17 cellular contexts compared by ENCODE assay signal in genomic region chr14:102126807-102127455, GRCh38. TPM values are rescaled to one million over a fixed set of nuclear protein-coding genes. Genes with fewer than 3 reads are reported as not detected.
DNase-seq lines count a peak whose midpoint lies in the region; ATAC-seq, FAIRE-seq and TF ChIP-seq lines count a peak whose summit lies in the region.
"Had no signal": no experiment of that assay in that cellular context is flagged by ENCODE, and none has a peak within 500 bp of the region (broad histone marks: within the 10 kb centered on the region; RNA-seq: fewer than 3 reads in every experiment).

No MANE protein-coding gene starts in this region.

- TF ChIP-seq POLR2A in A549 (IDR thresholded peaks at IDR 0.05; ENCODE audit: low read length) = no peak
- TF ChIP-seq POLR2A in uterus (IDR thresholded peaks at IDR 0.05) = no peak

- H3K4me3 ChIP-seq in A549 (no peak overlapping the region), HUES64 (ENCODE audit: low read length) (no peak overlapping the region), uterus (no peak overlapping the region), BE2C (ENCODE audit: low read depth, low read length) (no peak overlapping the region)
- H3K4me3 ChIP-seq: HAP-1 had no signal

- H3K9ac ChIP-seq in HUES64 (ENCODE audit: low read depth, low read length) = peak overlapping the region; percentile 52; the same call in 1 of the 2 replicates
- H3K9ac ChIP-seq: SK-N-SH had no signal

- no peak for TF ChIP-seq CTCF in A549 (IDR thresholded peaks at IDR 0.05)
- TF ChIP-seq CTCF in WTC11 (IDR thresholded peaks at IDR 0.05) = no peak
- no peak for TF ChIP-seq CTCF in nephron progenitor cell (IDR thresholded peaks at IDR 0.05)
- no peak for TF ChIP-seq CTCF in uterus (IDR thresholded peaks at IDR 0.05)
- no peak for TF ChIP-seq CTCF in BE2C (IDR thresholded peaks at IDR 0.05; ENCODE audit: low read depth, low read length)

- 90% methylated on average over 5 of the region's 5 CpGs for WGBS in A549 (ENCODE audit: missing lambda C conversion rate)
- WGBS in HUES64 = 89% methylated on average over 5 of the region's 5 CpGs

- H3K27ac Mint-ChIP-seq in WTC11 (peak overlapping the region; percentile 23; the same call in 1 of the 2 replicates), nephron progenitor cell (peak overlapping the region; percentile 58)
- H3K27ac Mint-ChIP-seq: CD14-positive monocyte had no signal

- TF ChIP-seq EP300 in A549 (IDR thresholded peaks at IDR 0.05) = no peak

- intact Hi-C loops in uterus (cut with DNase I; ENCODE audit: low total_unique reads) = no loop called here

- TF ChIP-seq RAD21 in A549 (conservative IDR thresholded peaks at IDR 0.05 in 1 of 2, IDR thresholded peaks at IDR 0.05 in 1 of 2) = no peak

- POLR2A ChIA-PET in A549 (lab: Yijun Ruan, JAX) = no interaction called here
- POLR2A ChIA-PET in WTC11 (lab: Charles Lee) = no interaction called here

- H3K4me1 Mint-ChIP-seq in WTC11 (peaks cover 20% of the 10 kb centered on the region), nephron progenitor cell (peaks cover 5% of the 10 kb centered on the region)
- H3K4me1 Mint-ChIP-seq: CD14-positive monocyte had no signal

- no peak for DNase-seq in A549 (ENCODE audit: low read depth in 1 of 2, low spot score in 1 of 2)
- DNase-seq in WTC11 (ENCODE audit: low spot score) = no peak
- no peak for DNase-seq in nephron progenitor cell
- no peak for DNase-seq in SK-N-DZ (ENCODE audit: low spot score)
- no peak for DNase-seq in uterus
- DNase-seq in BE2C = no peak
- DNase-seq: EL, MV-4-11, NCI-H1417, NCI-H187 treated with DMSO at 0.1 percent for 48 hours, NCI-H446, NCI-H69, SK-N-SH had no signal

- H3K9me3 Mint-ChIP-seq in WTC11 = peaks cover 6% of the 10 kb centered on the region; the same call in 1 of the 2 replicates
- no peaks in the 10 kb centered on the region for H3K9me3 Mint-ChIP-seq in nephron progenitor cell

- H3K4me1 ChIP-seq in A549 = peaks cover 23% of the 10 kb centered on the region
- H3K4me1 ChIP-seq in HUES64 (ENCODE audit: insufficient read depth, low read length) = peaks cover 19% of the 10 kb centered on the region
- H3K4me1 ChIP-seq in uterus = no peaks in the 10 kb centered on the region
- H3K4me1 ChIP-seq in BE2C = no peaks in the 10 kb centered on the region

- no peak for ATAC-seq in A549
- ATAC-seq in WTC11 = no peak
- ATAC-seq in HG03521 (IDR thresholded peaks at IDR 0.05; ENCODE audit: unreplicated experiment) = no peak

- CTCF ChIA-PET in A549 (lab: Yijun Ruan, JAX) = interaction anchor here (0.7 to 1.6 kb wide), 4 partner anchors 10 to 432 kb away, joined by 3 to 4 read pairs (median 4); no protein-coding TSS in a partner anchor
- CTCF ChIA-PET in WTC11 (lab: Charles Lee) = interaction anchor here (0.7 kb wide), 1 partner anchor 33 kb away, joined by 3 read pairs; no protein-coding TSS in a partner anchor

- 0 out of 3 replicates have a peak overlapping the region, but pooled peaks have one; percentile 53 for H3K4me2 ChIP-seq in A549
- H3K4me2 ChIP-seq: SK-N-SH had no signal

- H3K4me3 Mint-ChIP-seq in WTC11 (no peak overlapping the region), nephron progenitor cell (no peak overlapping the region)
- H3K4me3 Mint-ChIP-seq: CD14-positive monocyte had no signal

- no peaks in the 10 kb centered on the region for H3K27me3 ChIP-seq in HUES64 (ENCODE audit: insufficient read depth, low read length)
- H3K27me3 ChIP-seq in uterus = no peaks in the 10 kb centered on the region
- H3K27me3 ChIP-seq in BE2C = no peaks in the 10 kb centered on the region

- H3K36me3 ChIP-seq in HUES64 (ENCODE audit: insufficient read depth, low read length) (no peaks in the 10 kb centered on the region), uterus (no peaks in the 10 kb centered on the region), BE2C (0 out of 2 replicates have a peak, but pooled peaks cover 2% of the 10 kb centered on the region)

- H3K27ac ChIP-seq in A549 (no peak overlapping the region), HUES64 (ENCODE audit: low read depth, low read length) (no peak overlapping the region), uterus (no peak overlapping the region)

- H3K36me3 Mint-ChIP-seq in WTC11 = 0 out of 2 replicates have a peak, but pooled peaks cover 2% of the 10 kb centered on the region
- H3K36me3 Mint-ChIP-seq in nephron progenitor cell (ENCODE audit: low read depth) = peaks cover 10% of the 10 kb centered on the region
- H3K36me3 Mint-ChIP-seq: CD14-positive monocyte had no signal

- H3K27me3 Mint-ChIP-seq in WTC11 (ENCODE audit: low read depth) = no peaks in the 10 kb centered on the region
- peaks cover 3% of the 10 kb centered on the region for H3K27me3 Mint-ChIP-seq in nephron progenitor cell (ENCODE audit: low read depth, poor library complexity)

- no peak for FAIRE-seq in A549 (lab: Jason Lieb, UNC)

- H3K9me3 ChIP-seq in A549 (no peaks in the 10 kb centered on the region), HUES64 (ENCODE audit: insufficient read depth, low read depth, low read length) (no peaks in the 10 kb centered on the region), uterus (no peaks in the 10 kb centered on the region), BE2C (no peaks in the 10 kb centered on the region)
- H3K9me3 ChIP-seq: HAP-1, SK-N-SH had no signal

TF ChIP-seq in A549, 52 proteins besides CTCF, POLR2A, EP300 and RAD21:
- TF ChIP-seq CBX2 (IDR thresholded peaks at IDR 0.05; ENCODE audit: borderline replicate concordance, low read depth) (no peak), RCOR1 (IDR thresholded peaks at IDR 0.05; ENCODE audit: low read depth, low read length) (no peak), HEYL (CRISPR knock-in tag; IDR thresholded peaks at IDR 0.05) (no peak), MAFK (IDR thresholded peaks at IDR 0.05; ENCODE audit: partially characterized antibody) (peak; percentile 57)

TF ChIP-seq in WTC11, 78 proteins besides CTCF, POLR2A, EP300 and RAD21 (continues in another document):
- TF ChIP-seq FOXJ3 (CRISPR knock-in tag; IDR thresholded peaks at IDR 0.05; ENCODE audit: borderline replicate concordance) (no peak), NR3C1 (CRISPR knock-in tag; conservative IDR thresholded peaks at IDR 0.05; ENCODE audit: low read depth) (no peak), CBFB (CRISPR knock-in tag; IDR thresholded peaks at IDR 0.05; ENCODE audit: low read depth) (no peak), ESRRA (CRISPR knock-in tag; IDR thresholded peaks at IDR 0.05; ENCODE audit: borderline replicate concordance) (no peak), MLX (CRISPR knock-in tag; IDR thresholded peaks at IDR 0.05) (no peak), RORB (CRISPR knock-in tag; IDR thresholded peaks at IDR 0.05) (no peak), IRF1 (CRISPR knock-in tag; IDR thresholded peaks at IDR 0.05) (no peak), ZNF512 (CRISPR knock-in tag; IDR thresholded peaks at IDR 0.05; ENCODE audit: borderline replicate concordance) (no peak)

RNA-seq across cellular contexts. Expression of gene WDR20, which starts 12.8 kb away (rescaled TPM):
- polyA plus RNA-seq in A549 (2011; rRNA removed) = 17.6 and 20.6 TPM in 2 replicates
- polyA plus RNA-seq in A549 (2012; cell fraction: cytosol; rRNA removed) = 13.3 and 15.1 TPM in 2 replicates
- 14.8 and 18.4 TPM in 2 replicates for polyA plus RNA-seq in A549 (2012; cell fraction: nucleus; rRNA removed)
- 19.5 to 21.6 TPM (median 20.4 TPM) in 3 replicates for polyA plus RNA-seq in A549 (2017; fragmentation: RNase III; extraction: RNeasy Plus Mini Kit Qiagen cat#74134 plus additional on column Dnase treatment)
- 29.8 and 33.4 TPM in 2 replicates for polyA minus RNA-seq in A549 (2011; rRNA and poly(A)+ RNA removed)
- polyA plus RNA-seq in HUES64 (2013, experiment 1 of 2) = 16.1 TPM
- polyA plus RNA-seq in HUES64 (2013, experiment 2 of 2) = 18.7 TPM
- total RNA-seq in WTC11 (2021) = 25.6 to 27.5 TPM (median 25.9 TPM) in 3 replicates
- 7.9 and 10.4 TPM in 2 replicates for polyA plus RNA-seq in SK-N-DZ (2014; cell fraction: cytosol; rRNA removed)
- polyA plus RNA-seq in SK-N-DZ (2014; cell fraction: nucleus; rRNA removed) = 5.5 and 11.2 TPM in 2 replicates
- total RNA-seq in uterus = 10 to 100 TPM; 45.9 to 81.8 (median 53.7) TPM
- polyA plus RNA-seq in BE2C (2012; ENCODE audit: insufficient read depth, insufficient read length, low read depth) = 37.3 TPM

RNA-seq across cellular contexts. Expression of gene HSP90AA1, which starts 40.1 kb away (rescaled TPM):
- polyA plus RNA-seq in A549 (2011; rRNA removed) (944 and 1,087 TPM in 2 replicates), A549 (2017; fragmentation: RNase III; extraction: RNeasy Plus Mini Kit Qiagen cat#74134 plus additional on column Dnase treatment) (1,680 to 2,326 TPM (median 1,864 TPM) in 3 replicates)
- 384 and 510 TPM in 2 replicates for polyA plus RNA-seq in A549 (2012; cell fraction: cytosol; rRNA removed)
- 279 and 366 TPM in 2 replicates for polyA plus RNA-seq in A549 (2012; cell fraction: nucleus; rRNA removed)
- 429 and 465 TPM in 2 replicates for polyA minus RNA-seq in A549 (2011; rRNA and poly(A)+ RNA removed)
- 836 TPM for polyA plus RNA-seq in HUES64 (2013, experiment 1 of 2)
- 789 TPM for polyA plus RNA-seq in HUES64 (2013, experiment 2 of 2)
- total RNA-seq in WTC11 (2021) (808 to 842 TPM (median 832 TPM) in 3 replicates), uterus (100 to 1,000 TPM; 208 to 800 (median 247) TPM)
- polyA plus RNA-seq in SK-N-DZ (2014; cell fraction: cytosol; rRNA removed) = 134 and 201 TPM in 2 replicates
- polyA plus RNA-seq in SK-N-DZ (2014; cell fraction: nucleus; rRNA removed) = 122 and 173 TPM in 2 replicates
- 448 TPM for polyA plus RNA-seq in BE2C (2012; ENCODE audit: insufficient read depth, insufficient read length, low read depth)
